Comparison of ENCODE assay signal across 8 cellular contexts in the genomic region with DNA sequence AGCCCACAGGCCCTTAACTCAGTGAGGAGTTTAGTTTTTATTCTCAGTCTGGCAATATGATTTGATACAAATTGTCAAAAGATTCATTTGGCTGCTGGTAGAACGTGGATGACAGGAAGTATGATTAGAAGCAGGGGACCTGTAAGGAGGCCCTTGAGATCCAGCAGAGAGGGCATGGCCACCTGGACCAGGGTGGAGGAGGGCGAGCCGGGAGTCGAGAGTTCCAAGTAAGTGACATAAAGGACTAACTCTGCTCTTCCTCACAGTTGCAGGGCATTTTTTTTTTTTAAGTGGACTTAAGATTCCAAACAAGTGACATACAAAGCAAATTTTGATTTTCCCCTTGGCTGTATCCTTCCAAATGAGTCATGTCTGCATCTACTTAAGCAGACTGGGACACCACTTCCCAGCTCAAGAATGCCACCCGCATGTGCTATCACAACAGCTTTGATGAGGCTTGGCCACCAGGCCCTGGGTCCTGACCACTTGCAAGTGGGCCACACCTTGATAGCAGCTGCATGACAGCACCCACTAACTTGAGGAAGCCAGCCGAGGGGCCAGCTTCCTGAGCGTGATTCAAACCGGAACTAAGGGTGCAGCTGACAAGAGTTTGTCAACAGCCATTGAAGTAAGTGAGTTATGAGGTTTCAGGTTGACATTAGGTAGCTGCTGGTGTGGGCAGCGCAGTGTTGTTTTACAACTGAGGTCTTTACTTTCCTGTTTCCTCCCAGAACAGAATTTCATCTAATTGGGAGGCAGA. TPM values are rescaled to one million over a fixed set of nuclear protein-coding genes. Genes with fewer than 3 reads are reported as not detected.
DNase-seq lines count a peak whose midpoint lies in the region; ATAC-seq, FAIRE-seq and TF ChIP-seq lines count a peak whose summit lies in the region.
"Had no signal": no experiment of that assay in that cellular context is flagged by ENCODE, and none has a peak within 500 bp of the region (broad histone marks: within the 10 kb centered on the region; RNA-seq: fewer than 3 reads in every experiment).

No MANE protein-coding gene starts in this region.

- H3K9me3 ChIP-seq in T-helper 17 cell (ENCODE audit: control insufficient read depth, low read length, poor library complexity, severe bottlenecking): no peaks in the 10 kb centered on the region
- no peaks in the 10 kb centered on the region for H3K9me3 ChIP-seq in astrocyte (ENCODE audit: insufficient read depth, low read depth, low read length)
- H3K9me3 ChIP-seq in esophagus squamous epithelium: no peaks in the 10 kb centered on the region

- H2AFZ ChIP-seq in astrocyte (ENCODE audit: low read depth, low read length): no peak overlapping the region

- H4K20me1 ChIP-seq in astrocyte (ENCODE audit: insufficient read depth, low read length): no peaks in the 10 kb centered on the region

- peak overlapping the region; percentile 45 for H3K27ac ChIP-seq in astrocyte (ENCODE audit: low read depth, low read length)
- H3K27ac ChIP-seq in esophagus squamous epithelium: peak overlapping the region in 1 of 4 donors; percentile 31

- peak overlapping the region; percentile 51 for H3K4me2 ChIP-seq in astrocyte (ENCODE audit: low read length)

- no peaks in the 10 kb centered on the region for H3K79me2 ChIP-seq in astrocyte (ENCODE audit: insufficient read depth, low read length)

- DNase-seq in T-helper 17 cell (peak; percentile 27 to 67 (median 57)), astrocyte (ENCODE audit: low read depth) (peak; percentile 95), non-pigmented ciliary epithelial cell (ENCODE audit: low read depth) (peak; percentile 76), NCI-H1092 treated with DMSO at 0.1 percent for 48 hours (lab: John Stamatoyannopoulos, UW) (no peak), esophagus squamous epithelium (lab: John Stamatoyannopoulos, UW) (no peak)

- intact Hi-C loops in esophagus squamous epithelium (cut with DNase I): no loop called here

- H3K4me1 Mint-ChIP-seq in T-helper 17 cell (peaks cover 30% of the 10 kb centered on the region), astrocyte (ENCODE audit: low read depth, unreplicated experiment) (peaks cover 13% of the 10 kb centered on the region)

- H3K9ac ChIP-seq in astrocyte (ENCODE audit: low read length): peak overlapping the region; percentile 25

- ATAC-seq in GM18909 (IDR thresholded peaks at IDR 0.05; ENCODE audit: poor library complexity, unreplicated experiment): peak; percentile 95
- peak; percentile 96 for ATAC-seq in HG03039 (IDR thresholded peaks at IDR 0.05; ENCODE audit: unreplicated experiment)
- ATAC-seq in T-helper 17 cell: peak; percentile 77

- H3K27ac Mint-ChIP-seq in T-helper 17 cell (no peak overlapping the region), astrocyte (ENCODE audit: unreplicated experiment) (no peak overlapping the region)
- H3K27ac Mint-ChIP-seq: dendritic cell treated with granulocyte-macrophage colony-stimulating factor and Interleukin-4, amounts not matched to agents 40 ng/mL and 50 ng/mL, for 4 days had no signal

- FAIRE-seq in astrocyte (lab: Jason Lieb, UNC): peak; percentile 9

- 74% methylated on average over 8 to 9 of the region's 9 CpGs for WGBS in esophagus squamous epithelium, 2 donors

- H3K36me3 ChIP-seq in astrocyte (ENCODE audit: insufficient read depth, low read length) (no peaks in the 10 kb centered on the region), esophagus squamous epithelium (no peaks in the 10 kb centered on the region)

- H3K4me3 ChIP-seq in astrocyte (ENCODE audit: insufficient read depth, low read depth, low read length) (no peak overlapping the region), esophagus squamous epithelium (no peak overlapping the region)

- peaks cover 22% of the 10 kb centered on the region for H3K4me1 ChIP-seq in astrocyte (ENCODE audit: insufficient read depth, low read length)
- peaks cover 0 to 21% (median 0%) of the 10 kb centered on the region in 3 donors for H3K4me1 ChIP-seq in esophagus squamous epithelium

- H3K27me3 Mint-ChIP-seq in T-helper 17 cell: no peaks in the 10 kb centered on the region
- H3K27me3 Mint-ChIP-seq in astrocyte (ENCODE audit: low read depth, unreplicated experiment): no peaks in the 10 kb centered on the region
- H3K27me3 Mint-ChIP-seq: dendritic cell treated with granulocyte-macrophage colony-stimulating factor and Interleukin-4, amounts not matched to agents 40 ng/mL and 50 ng/mL, for 4 days had no signal

- no peak for TF ChIP-seq CTCF in astrocyte (IDR thresholded peaks at IDR 0.05; ENCODE audit: insufficient read depth, low read depth, low read length)
- no peak for TF ChIP-seq CTCF in esophagus squamous epithelium (IDR thresholded peaks at IDR 0.05)

- no peaks in the 10 kb centered on the region for H3K27me3 ChIP-seq in astrocyte (ENCODE audit: insufficient read depth, low read length)
- no peaks in the 10 kb centered on the region for H3K27me3 ChIP-seq in esophagus squamous epithelium

- no peak for TF ChIP-seq POLR2A in esophagus squamous epithelium (IDR thresholded peaks at IDR 0.05)

- H3K36me3 Mint-ChIP-seq in T-helper 17 cell (ENCODE audit: low read depth): no peaks in the 10 kb centered on the region
- no peaks in the 10 kb centered on the region for H3K36me3 Mint-ChIP-seq in astrocyte (ENCODE audit: low read depth, unreplicated experiment)

- no peak overlapping the region for H3K4me3 Mint-ChIP-seq in T-helper 17 cell
- no peak overlapping the region for H3K4me3 Mint-ChIP-seq in astrocyte (ENCODE audit: unreplicated experiment)
- H3K4me3 Mint-ChIP-seq: dendritic cell treated with granulocyte-macrophage colony-stimulating factor and Interleukin-4, amounts not matched to agents 40 ng/mL and 50 ng/mL, for 4 days had no signal

- no peaks in the 10 kb centered on the region for H3K9me3 Mint-ChIP-seq in astrocyte (ENCODE audit: unreplicated experiment)
- H3K9me3 Mint-ChIP-seq: dendritic cell treated with granulocyte-macrophage colony-stimulating factor and Interleukin-4, amounts not matched to agents 40 ng/mL and 50 ng/mL, for 4 days had no signal

RNA-seq across cellular contexts. Expression of gene EPHA4, which starts 54.6 kb away (rescaled TPM):
- total RNA-seq in T-helper 17 cell (10 to 100 TPM; 70.7 to 88.2 TPM), astrocyte (30.1 and 35.7 TPM in 2 replicates), esophagus squamous epithelium (10 to 100 TPM in 3 of 4 donors, 1 to 10 TPM in 1; 5.9 to 30.3 (median 25.2) TPM)

Comparison
In these comparisons a context has a peak if more than half of its experiments do, and no peak if none do; other contexts are left out.
1. DNase-seq: peak in T-helper 17 cell (3 of 3), astrocyte (single experiment) and non-pigmented ciliary epithelial cell (single experiment); none in NCI-H1092 treated with DMSO at 0.1 percent for 48 hours (single experiment) and esophagus squamous epithelium (single experiment).
2. Peak in every context shown above with its lines, with median percentiles within 50 percentile points of each other: ATAC-seq.